ENCODE assay signal across 25 cellular contexts in the genomic region with DNA sequence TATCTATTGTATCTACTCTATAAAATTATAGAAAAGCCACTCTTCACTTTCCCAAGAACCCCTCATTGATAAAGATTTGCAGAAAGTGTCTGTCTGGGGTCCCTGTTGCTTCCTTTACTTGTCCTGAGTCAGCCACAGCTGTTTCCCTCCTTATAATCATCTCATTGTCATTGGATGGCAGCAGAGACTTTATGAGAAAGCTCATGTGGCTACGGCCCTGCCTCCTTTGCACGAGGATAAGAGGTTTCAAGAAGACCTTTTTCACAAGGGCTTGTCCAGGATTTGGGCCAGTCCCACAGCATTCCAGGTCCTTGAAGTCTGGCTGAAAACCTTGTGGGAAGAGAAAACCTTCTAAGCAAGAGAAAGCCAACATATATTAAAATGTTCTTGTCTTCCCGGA.
"Had no signal": no experiment of that assay in that cellular context is flagged by ENCODE, and none has a peak within 500 bp of the region (broad histone marks: within the 10 kb centered on the region; RNA-seq: fewer than 3 reads in every experiment).

No MANE protein-coding gene starts in this region.

- H3K4me3 ChIP-seq: adrenal gland, body of pancreas, SJCRH30 had no signal

- H3K4me1 ChIP-seq: body of pancreas had no signal

- H3K4me3 Mint-ChIP-seq: activated CD8-positive, alpha-beta T cell treated with anti-CD3 and anti-CD28 coated beads for 36 hours; activated naive CD8-positive, alpha-beta T cell treated with anti-CD3 and anti-CD28 coated beads, Interleukin-2, amount 10 ng/mL, durations not matched to agents 7 days and 5 days had no signal

- H3K27ac ChIP-seq: adrenal gland, body of pancreas, SJCRH30 had no signal

- H3K4me1 Mint-ChIP-seq: activated naive CD8-positive, alpha-beta T cell treated with anti-CD3 and anti-CD28 coated beads, Interleukin-2, amount 10 ng/mL, durations not matched to agents 7 days and 5 days had no signal

- H3K9me3 ChIP-seq: adrenal gland, body of pancreas, SJCRH30 had no signal

- H3K27ac Mint-ChIP-seq: activated CD8-positive, alpha-beta T cell treated with anti-CD3 and anti-CD28 coated beads for 36 hours; activated naive CD8-positive, alpha-beta T cell treated with anti-CD3 and anti-CD28 coated beads, Interleukin-2, amount 10 ng/mL, durations not matched to agents 7 days and 5 days had no signal

- ATAC-seq: activated CD4-positive, CD25-positive, alpha-beta regulatory T cell treated with anti-CD3 and anti-CD28 coated beads, Interleukin-2, amount 50 U/mL, for 24 hours; activated CD8-positive, alpha-beta T cell treated with anti-CD3 and anti-CD28 coated beads for 36 hours; body of pancreas; Right ventricle myocardium inferior; SK-N-SH treated with all-trans-retinoic acid at 6 μM for 48 hours had no signal

- DNase-seq: activated CD4-positive, alpha-beta T cell treated with anti-CD3 and anti-CD28 coated beads for 4 hours; activated CD8-positive, alpha-beta memory T cell treated with anti-CD3 and anti-CD28 coated beads, Interleukin-2, amount 50 U/mL, for 48 hours; activated CD8-positive, alpha-beta T cell treated with anti-CD3 and anti-CD28 coated beads for 36 hours; activated naive CD4-positive, alpha-beta T cell treated with anti-CD3 and anti-CD28 coated beads, Interleukin-2, amount 50 U/mL, for 16 hours; activated naive CD8-positive, alpha-beta T cell treated with anti-CD3 and anti-CD28 coated beads, Interleukin-2, amount 10 ng/mL, durations not matched to agents 7 days and 5 days; activated T-cell treated with anti-CD3 and anti-CD28 coated beads, Interleukin-2, amount 50 U/mL, for 1 hour; adrenal gland; anterior cingulate cortex; body of pancreas; Karpas-422; MM.1S; NCI-H1105; NCI-H1436; NCI-H1694 treated with DMSO at 0.1 percent for 48 hours; NCI-H2029 treated with DMSO at 0.1 percent for 48 hours; NCI-H345; NCI-H510A; NCI-H526 treated with DMSO at 0.1 percent for 48 hours; NCI-H82; RPMI8226; SW 1271 had no signal

- H3K36me3 ChIP-seq: adrenal gland, SJCRH30 had no signal

- H3K27me3 ChIP-seq: adrenal gland, body of pancreas, SJCRH30 had no signal

- H3K36me3 Mint-ChIP-seq: activated naive CD8-positive, alpha-beta T cell treated with anti-CD3 and anti-CD28 coated beads, Interleukin-2, amount 10 ng/mL, durations not matched to agents 7 days and 5 days had no signal
